In the genomic region with DNA sequence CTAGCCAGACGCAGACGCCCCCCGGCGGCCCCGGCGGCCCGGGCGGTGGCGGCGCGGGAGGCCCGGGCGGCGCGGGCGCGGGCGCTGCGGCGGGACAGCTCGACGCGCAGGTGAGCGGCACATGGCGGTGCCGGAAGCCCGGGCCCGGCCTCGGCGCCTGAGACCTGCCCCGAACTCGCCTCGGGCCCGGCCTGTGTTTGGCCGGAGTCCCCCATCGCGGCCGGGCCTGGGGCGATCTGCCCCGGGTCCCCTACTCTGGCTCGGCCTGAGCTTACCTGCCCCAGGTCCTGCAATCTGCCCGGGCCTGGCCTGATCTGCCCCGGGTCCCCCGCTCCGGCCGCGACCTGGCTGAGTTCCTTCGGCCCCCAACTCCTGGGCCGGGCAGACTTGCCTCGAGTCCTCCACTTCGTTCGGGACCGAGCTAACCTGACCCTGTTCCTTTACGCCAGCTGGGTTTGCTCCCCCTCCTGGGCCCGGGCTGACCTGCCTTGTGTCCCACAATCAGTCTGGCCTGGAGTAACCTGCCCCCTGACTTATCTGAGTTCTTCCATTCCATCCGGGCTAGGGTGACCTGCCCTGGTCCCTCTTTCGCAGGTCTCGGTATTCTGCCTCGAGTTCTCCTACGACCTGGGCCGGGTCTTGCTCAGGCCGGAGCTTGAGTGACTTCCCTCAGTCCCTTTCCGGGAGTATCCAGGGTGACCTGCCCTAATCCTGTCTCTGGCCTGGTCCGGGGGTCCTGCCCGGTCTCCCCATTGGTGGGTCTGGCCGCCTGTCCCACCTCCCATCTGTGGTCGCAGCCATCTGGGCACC, we compare ENCODE assay signal across 8 cellular contexts. TPM values are rescaled to one million over a fixed set of nuclear protein-coding genes. Genes with fewer than 3 reads are reported as not detected.
DNase-seq lines count a peak whose midpoint lies in the region; TF ChIP-seq lines count a peak whose summit lies in the region.

No MANE protein-coding gene starts in this region.

- intact Hi-C loops in spleen (cut with DNase I; ENCODE audit: low total_unique reads), result no loop called here

- H3K4me2 ChIP-seq in MM.1S (ENCODE audit: low read depth, low read length), result peak overlapping the region; percentile 100

- WGBS in spleen, 5 donors, result 0 to 1% (median 1%) methylated on average over 40 to 67 of the region's 67 CpGs

- peak; percentile 28 for DNase-seq in NCI-H146 (lab: John Stamatoyannopoulos, UW)
- no peak for DNase-seq in NCI-H146 treated with DMSO at 0.1 percent for 48 hours (lab: John Stamatoyannopoulos, UW; ENCODE audit: unreplicated experiment)
- peak; percentile 49 for DNase-seq in MM.1S
- DNase-seq in amniotic epithelial cell (ENCODE audit: low read depth), result peak; percentile 25
- peak; percentile 83 for DNase-seq in spleen
- no peak for DNase-seq in NCI-H345 treated with DMSO at 0.1 percent for 48 hours (lab: John Stamatoyannopoulos, UW; ENCODE audit: unreplicated experiment)

- H3F3A ChIP-seq in MM.1S (ENCODE audit: insufficient read depth, low read length), result peaks cover 15% of the 10 kb centered on the region

- H3K36me3 ChIP-seq in HEK293 (ENCODE audit: control insufficient read depth in 2 of 2, insufficient read depth in 1 of 2, low read length in 2 of 2) (peaks cover 3 to 42% of the 10 kb centered on the region in 2 experiments; a peak in 2 of 3 replicates), MM.1S (replicated peaks; ENCODE audit: insufficient read depth, low read length) (peaks cover 8% of the 10 kb centered on the region), iPS-18a (ENCODE audit: control insufficient read depth, low read depth, low read length) (peaks cover 16% of the 10 kb centered on the region), spleen (peaks cover 0 to 36% (median 5%) of the 10 kb centered on the region in 6 donors)

- TF ChIP-seq POLR2A in spleen (IDR thresholded peaks at IDR 0.05), result no peak

- H4K20me1 ChIP-seq in MM.1S (ENCODE audit: insufficient read depth, low read length), result peaks cover 49% of the 10 kb centered on the region

- H3K4me3 ChIP-seq in HEK293 (ENCODE audit: low read depth, low read length), result peak overlapping the region; percentile 87
- peak overlapping the region; percentile 75 for H3K4me3 ChIP-seq in MM.1S (ENCODE audit: low read length)
- H3K4me3 ChIP-seq in iPS-18a (ENCODE audit: low read length), result peak overlapping the region; percentile 88
- peak overlapping the region; percentile 35 to 95 (median 80) for H3K4me3 ChIP-seq in spleen

- CTCF ChIA-PET in HEK293 (lab: Yijun Ruan, JAX), result interaction anchor here (0.6 to 7.7 kb wide), 7 partner anchors 10 to 244 kb away, joined by 3 to 69 read pairs (median 4); a partner anchor contains a TSS

- H3K27ac ChIP-seq in HEK293 (ENCODE audit: extremely low read depth, low read depth, low read length) (peak overlapping the region; percentile 93), MM.1S (ENCODE audit: low read length) (peak overlapping the region; percentile 65; the same call in 1 of the 2 replicates), iPS-18a (ENCODE audit: low read length) (peak overlapping the region; percentile 62), spleen (peak overlapping the region; percentile 75 to 96 (median 93))

- H3K9ac ChIP-seq in MM.1S (ENCODE audit: low read length), result peak overlapping the region; percentile 84
- H3K9ac ChIP-seq in iPS-18a (ENCODE audit: low read length), result peak overlapping the region; percentile 77

- H3K79me2 ChIP-seq in MM.1S (ENCODE audit: low read length), result peaks cover 59% of the 10 kb centered on the region

- H3K9me3 ChIP-seq in HEK293 (ENCODE audit: control insufficient read depth, insufficient read depth, low read depth, low read length), result no peaks in the 10 kb centered on the region
- H3K9me3 ChIP-seq in MM.1S (replicated peaks; ENCODE audit: insufficient read depth, low read length), result no peaks in the 10 kb centered on the region
- no peaks in the 10 kb centered on the region for H3K9me3 ChIP-seq in iPS-18a (ENCODE audit: control insufficient read depth, low read depth, low read length)
- H3K9me3 ChIP-seq in spleen, result peaks cover 0 to 3% (median under 1%) of the 10 kb centered on the region in 8 donors

- no peak overlapping the region for H2AFZ ChIP-seq in MM.1S (ENCODE audit: low read length)

- no peaks in the 10 kb centered on the region for H3K9me2 ChIP-seq in MM.1S (replicated peaks; ENCODE audit: insufficient read depth, low read length)

- H3K4me1 ChIP-seq in HEK293 (ENCODE audit: control insufficient read depth, insufficient read depth, low read length), result no peaks in the 10 kb centered on the region
- peaks cover 30% of the 10 kb centered on the region for H3K4me1 ChIP-seq in MM.1S (ENCODE audit: low read length)
- peaks cover 18% of the 10 kb centered on the region for H3K4me1 ChIP-seq in iPS-18a (ENCODE audit: control insufficient read depth, low read depth, low read length)
- peaks cover 27 to 62% (median 56%) of the 10 kb centered on the region in 6 donors for H3K4me1 ChIP-seq in spleen

- POLR2A ChIA-PET in HEK293 (lab: Yijun Ruan, JAX), result interaction anchor here (0.8 to 3.5 kb wide), 9 partner anchors 9 to 413 kb away, joined by 3 to 23 read pairs (median 4); a partner anchor contains a TSS

- TF ChIP-seq CTCF in HEK293 (tag by site-specific recombination; IDR thresholded peaks at IDR 0.05) (peak; percentile 59), MM.1S (IDR thresholded peaks at IDR 0.05; ENCODE audit: low read length) (peak; percentile 36), spleen (IDR thresholded peaks at IDR 0.05 in 8 of 11, conservative IDR thresholded peaks at IDR 0.05 in 3 of 11) (no peak)

- H3K27me3 ChIP-seq in MM.1S (replicated peaks; ENCODE audit: insufficient read depth, low read length) (no peaks in the 10 kb centered on the region), iPS-18a (ENCODE audit: control insufficient read depth, insufficient read depth, low read length) (peaks cover 13% of the 10 kb centered on the region), spleen (replicated peaks in 1 of 7) (peaks cover 0 to 7% (median 0%) of the 10 kb centered on the region in 7 donors)

TF ChIP-seq in HEK293, 187 proteins besides CTCF, POLR2A, EP300 and RAD21 (continues in another document):
- TF ChIP-seq ZNF16 (tag by site-specific recombination; IDR thresholded peaks at IDR 0.05; ENCODE audit: low read depth) (no peak), ZIC2 (tag by site-specific recombination; IDR thresholded peaks at IDR 0.05) (no peak), ZNF623 (tag by site-specific recombination; IDR thresholded peaks at IDR 0.05) (no peak), SP2 (tag by site-specific recombination; IDR thresholded peaks at IDR 0.05) (no peak), HOXA7 (CRISPR knock-in tag; IDR thresholded peaks at IDR 0.05; ENCODE audit: borderline replicate concordance) (no peak), ZNF341 (tag by site-specific recombination; IDR thresholded peaks at IDR 0.05; ENCODE audit: low read depth) (no peak), ZBTB1 (tag by site-specific recombination; IDR thresholded peaks at IDR 0.05) (no peak)
- TF ChIP-seq, protein P1, sequence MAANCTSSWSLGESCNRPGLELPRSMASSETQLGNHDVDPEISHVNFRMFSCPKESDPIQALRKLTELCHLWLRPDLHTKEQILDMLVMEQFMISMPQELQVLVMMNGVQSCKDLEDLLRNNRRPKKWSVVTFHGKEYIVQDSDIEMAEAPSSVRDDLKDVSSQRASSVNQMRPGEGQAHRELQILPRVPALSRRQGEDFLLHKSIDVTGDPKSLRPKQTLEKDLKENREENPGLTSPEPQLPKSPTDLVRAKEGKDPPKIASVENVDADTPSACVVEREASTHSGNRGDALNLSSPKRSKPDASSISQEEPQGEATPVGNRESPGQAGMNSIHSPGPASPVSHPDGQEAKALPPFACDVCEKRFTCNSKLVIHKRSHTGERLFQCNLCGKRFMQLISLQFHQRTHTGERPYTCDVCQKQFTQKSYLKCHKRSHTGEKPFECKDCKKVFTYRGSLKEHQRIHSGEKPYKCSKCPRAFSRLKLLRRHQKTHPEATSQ (tag by site-specific recombination; IDR thresholded peaks at IDR 0.05), result no peak
- TF ChIP-seq, protein P2, sequence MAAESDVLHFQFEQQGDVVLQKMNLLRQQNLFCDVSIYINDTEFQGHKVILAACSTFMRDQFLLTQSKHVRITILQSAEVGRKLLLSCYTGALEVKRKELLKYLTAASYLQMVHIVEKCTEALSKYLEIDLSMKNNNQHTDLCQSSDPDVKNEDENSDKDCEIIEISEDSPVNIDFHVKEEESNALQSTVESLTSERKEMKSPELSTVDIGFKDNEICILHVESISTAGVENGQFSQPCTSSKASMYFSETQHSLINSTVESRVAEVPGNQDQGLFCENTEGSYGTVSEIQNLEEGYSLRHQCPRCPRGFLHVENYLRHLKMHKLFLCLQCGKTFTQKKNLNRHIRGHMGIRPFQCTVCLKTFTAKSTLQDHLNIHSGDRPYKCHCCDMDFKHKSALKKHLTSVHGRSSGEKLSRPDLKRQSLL (tag by site-specific recombination; IDR thresholded peaks at IDR 0.05), result no peak
- TF ChIP-seq, protein P3, sequence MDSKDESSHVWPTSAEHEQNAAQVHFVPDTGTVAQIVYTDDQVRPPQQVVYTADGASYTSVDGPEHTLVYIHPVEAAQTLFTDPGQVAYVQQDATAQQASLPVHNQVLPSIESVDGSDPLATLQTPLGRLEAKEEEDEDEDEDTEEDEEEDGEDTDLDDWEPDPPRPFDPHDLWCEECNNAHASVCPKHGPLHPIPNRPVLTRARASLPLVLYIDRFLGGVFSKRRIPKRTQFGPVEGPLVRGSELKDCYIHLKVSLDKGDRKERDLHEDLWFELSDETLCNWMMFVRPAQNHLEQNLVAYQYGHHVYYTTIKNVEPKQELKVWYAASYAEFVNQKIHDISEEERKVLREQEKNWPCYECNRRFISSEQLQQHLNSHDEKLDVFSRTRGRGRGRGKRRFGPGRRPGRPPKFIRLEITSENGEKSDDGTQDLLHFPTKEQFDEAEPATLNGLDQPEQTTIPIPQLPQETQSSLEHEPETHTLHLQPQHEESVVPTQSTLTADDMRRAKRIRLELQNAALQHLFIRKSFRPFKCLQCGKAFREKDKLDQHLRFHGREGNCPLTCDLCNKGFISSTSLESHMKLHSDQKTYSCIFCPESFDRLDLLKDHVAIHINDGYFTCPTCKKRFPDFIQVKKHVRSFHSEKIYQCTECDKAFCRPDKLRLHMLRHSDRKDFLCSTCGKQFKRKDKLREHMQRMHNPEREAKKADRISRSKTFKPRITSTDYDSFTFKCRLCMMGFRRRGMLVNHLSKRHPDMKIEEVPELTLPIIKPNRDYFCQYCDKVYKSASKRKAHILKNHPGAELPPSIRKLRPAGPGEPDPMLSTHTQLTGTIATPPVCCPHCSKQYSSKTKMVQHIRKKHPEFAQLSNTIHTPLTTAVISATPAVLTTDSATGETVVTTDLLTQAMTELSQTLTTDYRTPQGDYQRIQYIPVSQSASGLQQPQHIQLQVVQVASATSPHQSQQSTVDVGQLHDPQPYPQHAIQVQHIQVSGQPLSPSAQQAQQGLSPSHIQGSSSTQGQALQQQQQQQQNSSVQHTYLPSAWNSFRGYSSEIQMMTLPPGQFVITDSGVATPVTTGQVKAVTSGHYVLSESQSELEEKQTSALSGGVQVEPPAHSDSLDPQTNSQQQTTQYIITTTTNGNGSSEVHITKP (tag by site-specific recombination; IDR thresholded peaks at IDR 0.05), result 0 out of 2 replicates have a peak, but pooled peaks have one; percentile 12

RNA-seq across cellular contexts. Expression of a gene that starts 0.8 kb away (rescaled TPM):
- 100 to 1,000 TPM in 1 of 7 donors, 10 to 100 TPM in 6; 81.3 to 161 (median 87.7) TPM for total RNA-seq in spleen
- polyA plus RNA-seq in spleen, result 10 to 100 TPM; 31.2 to 63.5 (median 34.8) TPM

RNA-seq across cellular contexts. Expression of a gene that starts 41.4 kb away (rescaled TPM):
- total RNA-seq in spleen, result not detected
- 1 to 10 TPM in 1 of 3 donors, under 1 TPM in 2; 0.04 to 1.0 (median 0.13) TPM for polyA plus RNA-seq in spleen

Comparison
In these comparisons a context has a peak if more than half of its experiments do, and no peak if none do; other contexts are left out.
1. DNase-seq: peak in NCI-H146 (single experiment), MM.1S (single experiment), amniotic epithelial cell (single experiment) and spleen (single experiment); none in NCI-H146 treated with DMSO at 0.1 percent for 48 hours (single experiment) and NCI-H345 treated with DMSO at 0.1 percent for 48 hours (single experiment).
2. CTCF ChIP-seq: peak in HEK293 (single experiment) and MM.1S (single experiment); none in spleen (0 of 11).
3. Peak in every context shown above with its lines, with median percentiles within 50 percentile points of each other: H3K27ac ChIP-seq and H3K4me3 ChIP-seq.